16 cellular contexts compared by ENCODE assay signal in genomic region chr19:4624301-4624700, GRCh38. TPM values are rescaled to one million over a fixed set of nuclear protein-coding genes. Genes with fewer than 3 reads are reported as not detected.
DNase-seq lines count a peak whose midpoint lies in the region; ATAC-seq, FAIRE-seq and TF ChIP-seq lines count a peak whose summit lies in the region.
"Had no signal": no experiment of that assay in that cellular context is flagged by ENCODE, and none has a peak within 500 bp of the region (broad histone marks: within the 10 kb centered on the region; RNA-seq: fewer than 3 reads in every experiment).

No MANE protein-coding gene starts in this region.

- TF ChIP-seq EP300 in A549 (IDR thresholded peaks at IDR 0.05) = no peak

- no peaks in the 10 kb centered on the region for H3K36me3 Mint-ChIP-seq in glutamatergic neuron (ENCODE audit: unreplicated experiment)
- H3K36me3 Mint-ChIP-seq in CD8-positive, alpha-beta memory T cell = no peaks in the 10 kb centered on the region
- H3K36me3 Mint-ChIP-seq in CD4-positive, alpha-beta memory T cell = no peaks in the 10 kb centered on the region
- H3K36me3 Mint-ChIP-seq: CD8-positive, alpha-beta T cell had no signal

- CTCF ChIA-PET in A549 (lab: Yijun Ruan, JAX) = interaction anchor here (0.6 to 5.9 kb wide), 10 partner anchors 9 to 108 kb away, joined by 3 to 39 read pairs (median 4); no protein-coding TSS in a partner anchor
- CTCF ChIA-PET in CD8-positive, alpha-beta memory T cell (lab: Charles Lee) = no interaction called here
- CTCF ChIA-PET in CD4-positive, alpha-beta memory T cell (lab: Charles Lee; ENCODE audit: partially characterized antibody) = no interaction called here

- FAIRE-seq in A549 (lab: Jason Lieb, UNC) (no peak), kidney (lab: Jason Lieb, UNC) (no peak)

- H3K4me2 ChIP-seq in A549 = no peak overlapping the region

- H3K9me3 Mint-ChIP-seq in glutamatergic neuron (ENCODE audit: unreplicated experiment) = no peaks in the 10 kb centered on the region
- no peaks in the 10 kb centered on the region for H3K9me3 Mint-ChIP-seq in CD8-positive, alpha-beta memory T cell
- H3K9me3 Mint-ChIP-seq in CD4-positive, alpha-beta memory T cell = no peaks in the 10 kb centered on the region
- H3K9me3 Mint-ChIP-seq: CD8-positive, alpha-beta T cell; T-helper 1 cell treated with Interleukin-12 subunit alpha and Interleukin-12 subunit beta and Interleukin-4 antibody, amounts not matched to agents 30 μg/mL and 1 μg/mL, for 36 hours had no signal

- no peaks in the 10 kb centered on the region for H3K27me3 ChIP-seq in CD8-positive, alpha-beta memory T cell (ENCODE audit: insufficient read depth, low read length, poor library complexity, severe bottlenecking)
- no peaks in the 10 kb centered on the region for H3K27me3 ChIP-seq in CD4-positive, alpha-beta memory T cell (ENCODE audit: insufficient read depth, low read length)

- H3K4me1 Mint-ChIP-seq in glutamatergic neuron (ENCODE audit: low read depth, unreplicated experiment) = peaks cover 14% of the 10 kb centered on the region
- no peaks in the 10 kb centered on the region for H3K4me1 Mint-ChIP-seq in CD8-positive, alpha-beta memory T cell
- H3K4me1 Mint-ChIP-seq in CD4-positive, alpha-beta memory T cell = no peaks in the 10 kb centered on the region
- H3K4me1 Mint-ChIP-seq: B cell had no signal

- H3K27me3 Mint-ChIP-seq in glutamatergic neuron (ENCODE audit: unreplicated experiment) = no peaks in the 10 kb centered on the region
- H3K27me3 Mint-ChIP-seq in CD8-positive, alpha-beta memory T cell = peaks cover 23 to 25% of the 10 kb centered on the region in 2 donors
- peaks cover 11 to 13% of the 10 kb centered on the region in 2 donors for H3K27me3 Mint-ChIP-seq in CD4-positive, alpha-beta memory T cell

- TF ChIP-seq RAD21 in A549 (conservative IDR thresholded peaks at IDR 0.05 in 1 of 2, IDR thresholded peaks at IDR 0.05 in 1 of 2) = no peak

- no peaks in the 10 kb centered on the region for H3K36me3 ChIP-seq in kidney (ENCODE audit: control insufficient read depth in 1 of 2, insufficient read depth in 2 of 2, low read length in 2 of 2)
- no peaks in the 10 kb centered on the region for H3K36me3 ChIP-seq in CD8-positive, alpha-beta memory T cell (ENCODE audit: insufficient read depth, low read length)
- H3K36me3 ChIP-seq in CD4-positive, alpha-beta memory T cell (ENCODE audit: insufficient read depth, low read length) = no peaks in the 10 kb centered on the region

- 68% methylated on average over 5 of the region's 5 CpGs for WGBS in A549 (ENCODE audit: missing lambda C conversion rate)

- DNase-seq in A549 (ENCODE audit: low read depth in 1 of 2, low spot score in 1 of 2) (no peak), DMS79 (lab: John Stamatoyannopoulos, UW) (peak; percentile 94), NCI-H345 (lab: John Stamatoyannopoulos, UW) (peak; percentile 70), glutamatergic neuron (no peak), kidney (no peak)
- no peak for DNase-seq in CD8-positive, alpha-beta memory T cell
- no peak for DNase-seq in CD4-positive, alpha-beta memory T cell
- DNase-seq: CD8-positive, alpha-beta T cell; NCI-H1092; NCI-H2081 treated with DMSO at 0.1 percent for 48 hours; NCI-H510A; Right ventricle myocardium superior had no signal

- intact Hi-C loops in kidney (cut with DNase I) = no loop called here
- intact Hi-C loops in CD4-positive, alpha-beta memory T cell (cut with micrococcal nuclease) = no loop called here

- TF ChIP-seq POLR2A in A549 (IDR thresholded peaks at IDR 0.05; ENCODE audit: low read length) = no peak

- H3K27ac ChIP-seq in A549 = peak overlapping the region; percentile 40 to 71; a peak in 4 of 6 replicates
- no peak overlapping the region for H3K27ac ChIP-seq in kidney (ENCODE audit: low read depth in 2 of 2, low read length in 2 of 2)
- no peak overlapping the region for H3K27ac ChIP-seq in CD8-positive, alpha-beta memory T cell (ENCODE audit: low read depth, low read length)
- no peak overlapping the region for H3K27ac ChIP-seq in CD4-positive, alpha-beta memory T cell (ENCODE audit: low read depth, low read length)
- H3K27ac ChIP-seq: HL-60 had no signal

- ATAC-seq in A549 (no peak), HG02973 (IDR thresholded peaks at IDR 0.05; ENCODE audit: unreplicated experiment) (no peak)
- ATAC-seq: CD8-positive, alpha-beta T cell had no signal

- peaks cover 22% of the 10 kb centered on the region; the same call in 2 of the 3 replicates for H3K4me1 ChIP-seq in A549
- H3K4me1 ChIP-seq in kidney (ENCODE audit: control insufficient read depth in 1 of 2, insufficient read depth in 1 of 2, low read depth in 1 of 2, low read length in 2 of 2) = no peaks in the 10 kb centered on the region
- H3K4me1 ChIP-seq in CD8-positive, alpha-beta memory T cell (ENCODE audit: insufficient read depth, low read length) = no peaks in the 10 kb centered on the region
- H3K4me1 ChIP-seq in CD4-positive, alpha-beta memory T cell (ENCODE audit: insufficient read depth, low read length) = no peaks in the 10 kb centered on the region

- H3K9me3 ChIP-seq in A549 = no peaks in the 10 kb centered on the region
- H3K9me3 ChIP-seq in kidney (ENCODE audit: control insufficient read depth in 1 of 2, low read length in 2 of 2) = no peaks in the 10 kb centered on the region
- no peaks in the 10 kb centered on the region for H3K9me3 ChIP-seq in CD8-positive, alpha-beta memory T cell (ENCODE audit: low read length)
- H3K9me3 ChIP-seq in CD4-positive, alpha-beta memory T cell (ENCODE audit: control insufficient read depth in 1 of 2, low read length in 2 of 2) = no peaks in the 10 kb centered on the region

- no peak overlapping the region for H3K9ac ChIP-seq in kidney (ENCODE audit: low read length in 2 of 2)

- peak overlapping the region; percentile 52 for H3K4me3 Mint-ChIP-seq in glutamatergic neuron (ENCODE audit: unreplicated experiment)
- H3K4me3 Mint-ChIP-seq in CD8-positive, alpha-beta memory T cell = no peak overlapping the region
- H3K4me3 Mint-ChIP-seq in CD4-positive, alpha-beta memory T cell = no peak overlapping the region
- H3K4me3 Mint-ChIP-seq: B cell; CD8-positive, alpha-beta T cell; T-helper 1 cell treated with Interleukin-12 subunit alpha and Interleukin-12 subunit beta and Interleukin-4 antibody, amounts not matched to agents 30 μg/mL and 1 μg/mL, for 36 hours had no signal

- H3K4me3 ChIP-seq in A549 (no peak overlapping the region), kidney (ENCODE audit: low read length in 2 of 2) (no peak overlapping the region)
- no peak overlapping the region for H3K4me3 ChIP-seq in CD8-positive, alpha-beta memory T cell (ENCODE audit: low read length)
- no peak overlapping the region for H3K4me3 ChIP-seq in CD4-positive, alpha-beta memory T cell (ENCODE audit: low read length in 2 of 2)

- TF ChIP-seq CTCF in A549 (IDR thresholded peaks at IDR 0.05) (no peak), glutamatergic neuron (IDR thresholded peaks at IDR 0.05; ENCODE audit: partially characterized antibody, unreplicated experiment) (no peak), kidney (IDR thresholded peaks at IDR 0.05; ENCODE audit: borderline replicate concordance, extremely low read depth, insufficient read depth) (no peak)

- H3K27ac Mint-ChIP-seq in glutamatergic neuron (ENCODE audit: unreplicated experiment) = peak overlapping the region; percentile 75
- no peak overlapping the region for H3K27ac Mint-ChIP-seq in CD8-positive, alpha-beta memory T cell
- H3K27ac Mint-ChIP-seq in CD4-positive, alpha-beta memory T cell = no peak overlapping the region
- H3K27ac Mint-ChIP-seq: B cell; CD8-positive, alpha-beta T cell; T-helper 1 cell treated with Interleukin-12 subunit alpha and Interleukin-12 subunit beta and Interleukin-4 antibody, amounts not matched to agents 30 μg/mL and 1 μg/mL, for 36 hours had no signal

- POLR2A ChIA-PET in A549 (lab: Yijun Ruan, JAX) = no interaction called here
- POLR2A ChIA-PET in CD8-positive, alpha-beta memory T cell (lab: Charles Lee) = no interaction called here
- POLR2A ChIA-PET in CD4-positive, alpha-beta memory T cell (lab: Charles Lee; ENCODE audit: partially characterized antibody) = no interaction called here

TF ChIP-seq in A549, 52 proteins besides CTCF, POLR2A, EP300 and RAD21 (continues in another document):
- TF ChIP-seq CBX2 (IDR thresholded peaks at IDR 0.05; ENCODE audit: borderline replicate concordance, low read depth) = no peak
- TF ChIP-seq HOXB5 (CRISPR knock-in tag; IDR thresholded peaks at IDR 0.05) = no peak

RNA-seq across cellular contexts. Expression of gene TNFAIP8L1, which starts 15.0 kb away (rescaled TPM):
- polyA plus RNA-seq in A549 (2011; rRNA removed) (3.2 TPM in 2 replicates), A549 (2017; fragmentation: RNase III; extraction: RNeasy Plus Mini Kit Qiagen cat#74134 plus additional on column Dnase treatment) (4.9 to 5.9 TPM (median 5.4 TPM) in 3 replicates), kidney (ENCODE audit: insufficient read depth, low read depth, low replicate concordance) (16.0 TPM)
- 3.5 and 4.9 TPM in 2 replicates for polyA plus RNA-seq in A549 (2012; cell fraction: cytosol; rRNA removed)
- 3.0 TPM in 2 replicates for polyA plus RNA-seq in A549 (2012; cell fraction: nucleus; rRNA removed)
- polyA minus RNA-seq in A549 (2011; rRNA and poly(A)+ RNA removed) = 2.7 and 3.2 TPM in 2 replicates
- total RNA-seq in glutamatergic neuron (ENCODE audit: unreplicated experiment) (23.6 TPM), kidney (11.5 TPM)
- total RNA-seq in CD8-positive, alpha-beta memory T cell = 10 to 100 TPM in 1 of 2 experiments, 1 to 10 TPM in 1; 9.0 to 10.0 TPM
- 9.6 TPM for polyA plus RNA-seq in CD8-positive, alpha-beta memory T cell
- 10 to 100 TPM; 16.2 to 17.2 TPM for total RNA-seq in CD4-positive, alpha-beta memory T cell
- polyA plus RNA-seq in CD4-positive, alpha-beta memory T cell = 10 to 100 TPM in 1 of 2 donors, 1 to 10 TPM in 1; 3.7 to 11.1 TPM

RNA-seq across cellular contexts. Expression of gene MYDGF, which starts 45.8 kb away (rescaled TPM):
- polyA plus RNA-seq in A549 (2011; rRNA removed) = 62.1 and 63.3 TPM in 2 replicates
- 191 and 198 TPM in 2 replicates for polyA plus RNA-seq in A549 (2012; cell fraction: cytosol; rRNA removed)
- polyA plus RNA-seq in A549 (2012; cell fraction: nucleus; rRNA removed) = 105 and 146 TPM in 2 replicates
- 101 to 107 TPM (median 104 TPM) in 3 replicates for polyA plus RNA-seq in A549 (2017; fragmentation: RNase III; extraction: RNeasy Plus Mini Kit Qiagen cat#74134 plus additional on column Dnase treatment)
- 26.6 and 34.4 TPM in 2 replicates for polyA minus RNA-seq in A549 (2011; rRNA and poly(A)+ RNA removed)
- 32.6 TPM for total RNA-seq in glutamatergic neuron (ENCODE audit: unreplicated experiment)
- 75.8 TPM for total RNA-seq in kidney
- polyA plus RNA-seq in kidney (ENCODE audit: insufficient read depth, low read depth, low replicate concordance) = 85.5 TPM
- total RNA-seq in CD8-positive, alpha-beta memory T cell = 10 to 100 TPM; 83.2 to 88.6 TPM
- 146 TPM for polyA plus RNA-seq in CD8-positive, alpha-beta memory T cell
- total RNA-seq in CD4-positive, alpha-beta memory T cell = 10 to 100 TPM; 43.0 to 46.4 TPM
- 100 to 1,000 TPM; 128 to 199 TPM for polyA plus RNA-seq in CD4-positive, alpha-beta memory T cell

Comparison
In these comparisons a context has a peak if more than half of its experiments do, and no peak if none do; other contexts are left out.
1. DNase-seq: peak in DMS79 (single experiment) and NCI-H345 (single experiment); none in A549 (0 of 2), glutamatergic neuron (single experiment), kidney (single experiment), CD8-positive, alpha-beta memory T cell (0 of 5) and CD4-positive, alpha-beta memory T cell (0 of 5).
2. H3K27ac ChIP-seq: peak in A549 (2 of 2); none in kidney (0 of 2), CD8-positive, alpha-beta memory T cell (single experiment) and CD4-positive, alpha-beta memory T cell (single experiment).